Comparison of ENCODE assay signal across 8 cellular contexts in genomic region chr11:57648791-57649735, GRCh38. TPM values are rescaled to one million over a fixed set of nuclear protein-coding genes. Genes with fewer than 3 reads are reported as not detected.
A peak's percentile ranks its signal among the peaks of the same experiment; 100 is the strongest.
DNase-seq lines count a peak whose midpoint lies in the region; ATAC-seq, FAIRE-seq and TF ChIP-seq lines count a peak whose summit lies in the region.

No MANE protein-coding gene starts in this region.

- H3K9ac ChIP-seq in K562 (ENCODE audit: insufficient read depth in 1 of 2, low read depth in 2 of 2, low read length in 2 of 2) = peak overlapping the region; percentile 21 to 41; a peak in 2 of 4 replicates

- ATAC-seq in K562 (no peak), memory B cell (ENCODE audit: low read depth) (no peak), upper lobe of left lung (ENCODE audit: low FRiP score in 2 of 2) (peak in 1 of 2 donors; percentile 7), GM18520 (IDR thresholded peaks at IDR 0.05; ENCODE audit: unreplicated experiment) (no peak)

- peak overlapping the region; percentile 70 for H3K4me3 Mint-ChIP-seq in memory B cell

- DNase-seq in AG04450 (ENCODE audit: low read depth, low spot score) (no peak), K562 (ENCODE audit: extremely low read depth in 1 of 4, low spot score in 3 of 4) (no peak), memory B cell (ENCODE audit: low spot score in 2 of 2) (no peak), upper lobe of left lung (no peak), NCI-H510A treated with DMSO at 0.1 percent for 48 hours (lab: John Stamatoyannopoulos, UW) (no peak), COR-L47 (lab: John Stamatoyannopoulos, UW) (no peak)

- H3K4me1 ChIP-seq in K562 (replicated peaks in 1 of 2; ENCODE audit: control insufficient read depth in 2 of 2, insufficient read depth in 2 of 2, low read length in 2 of 2) (peaks cover 36 to 37% of the 10 kb centered on the region in 2 experiments), upper lobe of left lung (peaks cover 57 to 70% (median 58%) of the 10 kb centered on the region in 4 donors)

- POLR2A ChIA-PET in AG04450 (lab: Yijun Ruan, JAX) = interaction anchor here (1.2 to 1.8 kb wide), 2 partner anchors 9 to 81 kb away, joined by 5 to 8 read pairs; no protein-coding TSS in a partner anchor
- POLR2A ChIA-PET in K562 (lab: Yijun Ruan, JAX) = interaction anchor here (0.5 to 1.2 kb wide), 6 partner anchors 8 to 359 kb away, joined by 3 read pairs; partner anchors contain the start of gene SSRP1

- TF ChIP-seq EP300 in K562 (IDR thresholded peaks at IDR 0.05; ENCODE audit: low read length) = no peak
- TF ChIP-seq EP300 in upper lobe of left lung (IDR thresholded peaks at IDR 0.05) = no peak

- TF ChIP-seq POLR2A in K562 (conservative IDR thresholded peaks at IDR 0.05) (no peak), upper lobe of left lung (IDR thresholded peaks at IDR 0.05) (no peak)

- intact Hi-C loops in K562 (cut with micrococcal nuclease) = no loop called here

- H3K9me1 ChIP-seq in K562 (ENCODE audit: control insufficient read depth, insufficient read depth, low read length) = no peaks in the 10 kb centered on the region

- in situ Hi-C loops in K562 (cut with MboI) = loop anchor here (10.0 kb wide), 1 partner anchor 194 kb away; no protein-coding TSS in a partner anchor

- WGBS in K562 (ENCODE audit: insufficient coverage, low coverage, missing lambda C conversion rate) = 6% methylated on average over 18 of the region's 24 CpGs
- 6 to 8% methylated on average over 24 of the region's 24 CpGs for WGBS in upper lobe of left lung, 2 donors

- H3K9me3 ChIP-seq in AG04450 (ENCODE audit: control insufficient read depth, insufficient read depth, low read length) (no peaks in the 10 kb centered on the region; the same call in 1 of the 2 replicates), KOPT-K1 (ENCODE audit: insufficient read depth, low read length, poor library complexity, severe bottlenecking) (no peaks in the 10 kb centered on the region), K562 (replicated peaks; ENCODE audit: control insufficient read depth, insufficient read depth, low read depth, low read length) (no peaks in the 10 kb centered on the region), upper lobe of left lung (no peaks in the 10 kb centered on the region)

- H4K20me1 ChIP-seq in K562 (replicated peaks; ENCODE audit: control insufficient read depth, insufficient read depth, low read length) = no peaks in the 10 kb centered on the region; the same call in 1 of the 2 replicates

- no peaks in the 10 kb centered on the region for H3K9me3 Mint-ChIP-seq in memory B cell

- H3K4me3 ChIP-seq in AG04450 (ENCODE audit: low read depth, low read length) (peak overlapping the region; percentile 69), K562 (peak overlapping the region; percentile 21; the same call in 1 of the 2 replicates), upper lobe of left lung (peak overlapping the region; percentile 11 to 45 (median 38))

- H3K4me2 ChIP-seq in K562 (ENCODE audit: insufficient read depth, low read length) = peak overlapping the region; percentile 78

- no TSS peak for BruUV-seq in K562 (replicated peaks; lab: Mats Ljungman, UMichigan)

- TF ChIP-seq CTCF in AG04450 (IDR thresholded peaks at IDR 0.05; ENCODE audit: low read depth, low read length) (no peak), K562 (IDR thresholded peaks at IDR 0.05 in 2 of 3, conservative IDR thresholded peaks at IDR 0.05 in 1 of 3; ENCODE audit: insufficient read depth in 2 of 3, low read depth in 1 of 3, low read length in 3 of 3) (no peak), upper lobe of left lung (IDR thresholded peaks at IDR 0.05) (no peak)

- no peaks in the 10 kb centered on the region for H3K36me3 Mint-ChIP-seq in memory B cell

- FAIRE-seq in K562 (lab: Jason Lieb, UNC) = no peak

- CTCF ChIA-PET in AG04450 (lab: Charles Lee) = interaction anchor here (0.8 to 1.0 kb wide), 2 partner anchors 8 to 82 kb away, joined by 3 to 4 read pairs; partner anchors contain the start of gene UBE2L6
- CTCF ChIA-PET in K562 (lab: Yijun Ruan, JAX; ENCODE audit: low intra/inter-chr PET ratio) = no interaction called here

- H3K27me3 Mint-ChIP-seq in memory B cell = peaks cover 47% of the 10 kb centered on the region

- peaks cover 35% of the 10 kb centered on the region for H3K4me1 Mint-ChIP-seq in memory B cell

- no peaks in the 10 kb centered on the region; the same call in 1 of the 2 replicates for H3K36me3 ChIP-seq in KOPT-K1 (ENCODE audit: insufficient read depth, low read length)
- no peaks in the 10 kb centered on the region for H3K36me3 ChIP-seq in K562 (ENCODE audit: control insufficient read depth, insufficient read depth, low read length)
- no peaks in the 10 kb centered on the region for H3K36me3 ChIP-seq in upper lobe of left lung

- no peak for TF ChIP-seq RAD21 in K562 (CRISPR knock-in tag; conservative IDR thresholded peaks at IDR 0.05 in 1 of 2, IDR thresholded peaks at IDR 0.05 in 1 of 2)

- H3K27me3 ChIP-seq in AG04450 (ENCODE audit: control insufficient read depth, insufficient read depth, low read length) = peaks cover 21% of the 10 kb centered on the region
- peaks cover 0 to 15% of the 10 kb centered on the region in 2 experiments; a peak in 2 of 5 replicates for H3K27me3 ChIP-seq in K562 (ENCODE audit: control insufficient read depth in 2 of 2, insufficient read depth in 2 of 2, low read length in 2 of 2)
- peaks cover 0 to 26% (median 9%) of the 10 kb centered on the region in 4 donors for H3K27me3 ChIP-seq in upper lobe of left lung

- peak overlapping the region; percentile 38 for H2AFZ ChIP-seq in K562 (ENCODE audit: low read depth, low read length)

- H3K79me2 ChIP-seq in K562 (ENCODE audit: control insufficient read depth, insufficient read depth, low read length) = no peaks in the 10 kb centered on the region

- no peak overlapping the region for H3K27ac Mint-ChIP-seq in memory B cell

- H3K27ac ChIP-seq in AG04450 (ENCODE audit: low read depth, low read length) (no peak overlapping the region), KOPT-K1 (ENCODE audit: low read depth, low read length, poor library complexity, severe bottlenecking) (peak overlapping the region; percentile 42), K562 (ENCODE audit: extremely low read depth, low read depth, low read length) (no peak overlapping the region), upper lobe of left lung (peak overlapping the region in 1 of 4 donors; percentile 55)

RNA-seq across cellular contexts. Expression of gene YPEL4, which starts 0.6 kb away (rescaled TPM):
- polyA plus RNA-seq in AG04450 (2011; rRNA removed) (0.83 and 1.1 TPM in 2 replicates), K562 (2011; rRNA removed) (0.91 and 1.4 TPM in 2 replicates), K562 (2014; fragmentation: Illumina TruSeq; extraction: Trizol) (0.40 and 0.48 TPM in 2 replicates), K562 (2014; fragmentation: Nextera tagmentation; extraction: Ambion mirVana) (under 1 TPM in 1 of 2 experiments, not detected in 1; 0.08 TPM), K562 (2014; rRNA removed) (0.40 and 1.1 TPM in 2 replicates)
- 0.74 and 0.87 TPM in 2 replicates for polyA minus RNA-seq in AG04450 (2011; rRNA and poly(A)+ RNA removed)
- 2.3 and 5.9 TPM in 2 replicates for total RNA-seq in K562 (2011; cell fraction: chromatin; rRNA removed; ENCODE audit: low replicate concordance)
- 1.8 and 4.0 TPM in 2 replicates for total RNA-seq in K562 (2011; cell fraction: nucleolus; rRNA removed)
- total RNA-seq in K562 (2011; cell fraction: nucleoplasm; rRNA removed) = 2.2 and 2.8 TPM in 2 replicates
- total RNA-seq in K562 (2014; rRNA removed) (0.37 TPM in 1 of 2 replicates, not detected in the other), K562 (2014; rRNA removed; fragmentation: Illumina TruSeq; extraction: Trizol) (0.16 and 0.22 TPM in 2 replicates), K562 (2015; rRNA removed; fragmentation: Illumina TruSeq; extraction: Trizol) (0.07 and 0.08 TPM in 2 replicates), K562 (2021) (0.42 and 0.51 TPM in 2 replicates), upper lobe of left lung (1 to 10 TPM in 5 of 6 donors, under 1 TPM in 1; 0.91 to 8.4 (median 3.5) TPM)
- polyA plus RNA-seq in K562 (2011; cell fraction: cytosol; rRNA removed) = 0.88 and 2.1 TPM in 2 replicates
- 3.1 and 5.7 TPM in 2 replicates for polyA plus RNA-seq in K562 (2011; cell fraction: nucleus; rRNA removed)
- 1.0 and 2.1 TPM in 2 replicates for polyA plus RNA-seq in K562 (2012)
- polyA minus RNA-seq in K562 (2011; rRNA and poly(A)+ RNA removed) = 0.51 and 0.56 TPM in 2 replicates
- polyA minus RNA-seq in K562 (2011; cell fraction: cytosol; rRNA and poly(A)+ RNA removed) = 0.57 TPM in 1 of 2 replicates, not detected in the other
- 1.00 and 1.2 TPM in 2 replicates for polyA minus RNA-seq in K562 (2011; cell fraction: nucleus; rRNA and poly(A)+ RNA removed)

RNA-seq across cellular contexts. Expression of gene CLP1, which starts 8.5 kb away (rescaled TPM):
- 17.7 and 18.0 TPM in 2 replicates for polyA plus RNA-seq in AG04450 (2011; rRNA removed)
- 15.7 and 20.1 TPM in 2 replicates for polyA minus RNA-seq in AG04450 (2011; rRNA and poly(A)+ RNA removed)
- 15.6 and 22.6 TPM in 2 replicates for total RNA-seq in K562 (2011; cell fraction: chromatin; rRNA removed; ENCODE audit: low replicate concordance)
- total RNA-seq in K562 (2011; cell fraction: nucleolus; rRNA removed) = 14.6 and 18.2 TPM in 2 replicates
- total RNA-seq in K562 (2011; cell fraction: nucleoplasm; rRNA removed) = 13.2 and 13.8 TPM in 2 replicates
- total RNA-seq in K562 (2014; rRNA removed) = 19.1 and 20.0 TPM in 2 replicates
- 27.8 and 28.6 TPM in 2 replicates for total RNA-seq in K562 (2014; rRNA removed; fragmentation: Illumina TruSeq; extraction: Trizol)
- 26.3 and 27.8 TPM in 2 replicates for total RNA-seq in K562 (2015; rRNA removed; fragmentation: Illumina TruSeq; extraction: Trizol)
- total RNA-seq in K562 (2021) = 21.5 and 23.7 TPM in 2 replicates
- 22.2 and 31.9 TPM in 2 replicates for polyA plus RNA-seq in K562 (2011; rRNA removed)
- polyA plus RNA-seq in K562 (2011; cell fraction: cytosol; rRNA removed) = 32.3 and 33.7 TPM in 2 replicates
- polyA plus RNA-seq in K562 (2011; cell fraction: nucleus; rRNA removed) = 13.3 and 14.0 TPM in 2 replicates
- 14.4 and 26.1 TPM in 2 replicates for polyA plus RNA-seq in K562 (2012)
- polyA plus RNA-seq in K562 (2014; fragmentation: Illumina TruSeq; extraction: Trizol) = 24.9 and 30.3 TPM in 2 replicates
- polyA plus RNA-seq in K562 (2014; fragmentation: Nextera tagmentation; extraction: Ambion mirVana) = 10 to 100 TPM; 45.6 to 46.2 TPM
- 23.4 and 26.5 TPM in 2 replicates for polyA plus RNA-seq in K562 (2014; rRNA removed)
- polyA minus RNA-seq in K562 (2011; rRNA and poly(A)+ RNA removed) = 29.5 and 35.2 TPM in 2 replicates
- 7.9 and 11.1 TPM in 2 replicates for polyA minus RNA-seq in K562 (2011; cell fraction: cytosol; rRNA and poly(A)+ RNA removed)
- polyA minus RNA-seq in K562 (2011; cell fraction: nucleus; rRNA and poly(A)+ RNA removed) = 5.3 and 8.4 TPM in 2 replicates
- 10 to 100 TPM; 10.5 to 16.9 (median 13.4) TPM for total RNA-seq in upper lobe of left lung

RNA-seq across cellular contexts. Expression of gene ZDHHC5, which starts 18.9 kb away (rescaled TPM):
- 56.7 and 64.3 TPM in 2 replicates for polyA plus RNA-seq in AG04450 (2011; rRNA removed)
- 83.8 and 101 TPM in 2 replicates for polyA minus RNA-seq in AG04450 (2011; rRNA and poly(A)+ RNA removed)
- 76.0 and 93.5 TPM in 2 replicates for total RNA-seq in K562 (2011; cell fraction: chromatin; rRNA removed; ENCODE audit: low replicate concordance)
- total RNA-seq in K562 (2011; cell fraction: nucleolus; rRNA removed) = 71.7 and 85.6 TPM in 2 replicates
- 89.7 and 107 TPM in 2 replicates for total RNA-seq in K562 (2011; cell fraction: nucleoplasm; rRNA removed)
- 22.5 and 30.0 TPM in 2 replicates for total RNA-seq in K562 (2014; rRNA removed)
- 31.3 and 35.6 TPM in 2 replicates for total RNA-seq in K562 (2014; rRNA removed; fragmentation: Illumina TruSeq; extraction: Trizol)
- 35.9 and 37.1 TPM in 2 replicates for total RNA-seq in K562 (2015; rRNA removed; fragmentation: Illumina TruSeq; extraction: Trizol)
- total RNA-seq in K562 (2021) = 46.3 and 51.8 TPM in 2 replicates
- 41.6 and 44.7 TPM in 2 replicates for polyA plus RNA-seq in K562 (2011; rRNA removed)
- 40.7 and 51.6 TPM in 2 replicates for polyA plus RNA-seq in K562 (2011; cell fraction: cytosol; rRNA removed)
- polyA plus RNA-seq in K562 (2011; cell fraction: nucleus; rRNA removed) = 41.7 and 67.0 TPM in 2 replicates
- polyA plus RNA-seq in K562 (2012) = 43.5 and 44.2 TPM in 2 replicates
- polyA plus RNA-seq in K562 (2014; fragmentation: Illumina TruSeq; extraction: Trizol) = 51.5 and 64.2 TPM in 2 replicates
- polyA plus RNA-seq in K562 (2014; fragmentation: Nextera tagmentation; extraction: Ambion mirVana) = 1 to 10 TPM; 3.8 to 8.8 TPM
- polyA plus RNA-seq in K562 (2014; rRNA removed) = 36.4 and 39.1 TPM in 2 replicates
- polyA minus RNA-seq in K562 (2011; rRNA and poly(A)+ RNA removed) = 66.4 and 78.8 TPM in 2 replicates
- polyA minus RNA-seq in K562 (2011; cell fraction: cytosol; rRNA and poly(A)+ RNA removed) = 28.8 and 38.3 TPM in 2 replicates
- polyA minus RNA-seq in K562 (2011; cell fraction: nucleus; rRNA and poly(A)+ RNA removed) = 24.6 and 29.2 TPM in 2 replicates
- total RNA-seq in upper lobe of left lung = 10 to 100 TPM; 45.1 to 81.9 (median 58.7) TPM

RNA-seq across cellular contexts. Expression of gene SERPING1, which starts 51.6 kb away (rescaled TPM):
- 15.2 and 21.1 TPM in 2 replicates for polyA plus RNA-seq in AG04450 (2011; rRNA removed)
- polyA minus RNA-seq in AG04450 (2011; rRNA and poly(A)+ RNA removed) = 4.6 and 6.0 TPM in 2 replicates
- total RNA-seq in K562 (2011; cell fraction: chromatin; rRNA removed; ENCODE audit: low replicate concordance) = 0.44 TPM in 1 of 2 replicates, not detected in the other
- total RNA-seq in K562 (2011; cell fraction: nucleolus; rRNA removed) = 0.33 TPM in 1 of 2 replicates, not detected in the other
- total RNA-seq in K562 (2011; cell fraction: nucleoplasm; rRNA removed) = 0.37 and 0.46 TPM in 2 replicates
- total RNA-seq in K562 (2014; rRNA removed) = not detected in 2 replicates
- not detected in 2 replicates for total RNA-seq in K562 (2014; rRNA removed; fragmentation: Illumina TruSeq; extraction: Trizol)
- total RNA-seq in K562 (2015; rRNA removed; fragmentation: Illumina TruSeq; extraction: Trizol) = 0.14 TPM in 1 of 2 replicates, not detected in the other
- total RNA-seq in K562 (2021) = 0.94 and 1.00 TPM in 2 replicates
- polyA plus RNA-seq in K562 (2011; rRNA removed) = 0.10 and 0.31 TPM in 2 replicates
- 0.37 and 0.40 TPM in 2 replicates for polyA plus RNA-seq in K562 (2011; cell fraction: cytosol; rRNA removed)
- polyA plus RNA-seq in K562 (2011; cell fraction: nucleus; rRNA removed) = 0.18 and 0.48 TPM in 2 replicates
- 0.30 and 1.2 TPM in 2 replicates for polyA plus RNA-seq in K562 (2012)
- 0.08 and 0.31 TPM in 2 replicates for polyA plus RNA-seq in K562 (2014; fragmentation: Illumina TruSeq; extraction: Trizol)
- polyA plus RNA-seq in K562 (2014; fragmentation: Nextera tagmentation; extraction: Ambion mirVana) = under 1 TPM; 0.21 to 0.30 TPM
- polyA plus RNA-seq in K562 (2014; rRNA removed) = 0.20 and 0.55 TPM in 2 replicates
- not detected in 2 replicates for polyA minus RNA-seq in K562 (2011; rRNA and poly(A)+ RNA removed)
- not detected in 2 replicates for polyA minus RNA-seq in K562 (2011; cell fraction: cytosol; rRNA and poly(A)+ RNA removed)
- polyA minus RNA-seq in K562 (2011; cell fraction: nucleus; rRNA and poly(A)+ RNA removed) = 0.13 TPM in 1 of 2 replicates, not detected in the other
- 100 to 1,000 TPM; 306 to 573 (median 469) TPM for total RNA-seq in upper lobe of left lung
